ENCODE assay signal across 1 cellular context in the genomic region with DNA sequence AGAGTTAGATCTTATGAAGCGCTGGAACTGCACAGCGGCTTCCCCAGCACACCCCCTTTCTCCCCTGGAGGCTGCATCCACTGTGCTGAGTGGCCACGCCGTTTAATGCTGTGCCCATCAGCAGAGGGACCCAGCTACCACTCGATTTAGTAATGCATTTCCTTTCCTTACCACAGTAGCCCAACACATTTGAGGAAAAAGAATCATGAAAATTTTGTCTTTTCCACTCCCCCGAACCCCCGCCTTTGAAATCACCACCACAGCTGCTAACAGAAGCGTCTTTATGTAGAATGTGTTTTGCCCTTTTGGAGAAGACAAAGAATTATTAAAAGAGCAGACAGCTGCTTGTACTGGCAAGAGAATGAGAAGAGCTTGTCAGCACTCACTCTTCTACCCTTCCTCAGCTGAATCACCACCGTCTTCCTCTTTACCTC.
TF ChIP-seq lines count a peak whose summit lies in the region.

No MANE protein-coding gene starts in this region.

TF ChIP-seq in GM23338, 12 proteins besides CTCF, POLR2A, EP300 and RAD21 (continued from another document):
- no peak for TF ChIP-seq CREB1 (CRISPR knock-in tag; IDR thresholded peaks at IDR 0.05; ENCODE audit: low read depth)
- TF ChIP-seq, protein P1, sequence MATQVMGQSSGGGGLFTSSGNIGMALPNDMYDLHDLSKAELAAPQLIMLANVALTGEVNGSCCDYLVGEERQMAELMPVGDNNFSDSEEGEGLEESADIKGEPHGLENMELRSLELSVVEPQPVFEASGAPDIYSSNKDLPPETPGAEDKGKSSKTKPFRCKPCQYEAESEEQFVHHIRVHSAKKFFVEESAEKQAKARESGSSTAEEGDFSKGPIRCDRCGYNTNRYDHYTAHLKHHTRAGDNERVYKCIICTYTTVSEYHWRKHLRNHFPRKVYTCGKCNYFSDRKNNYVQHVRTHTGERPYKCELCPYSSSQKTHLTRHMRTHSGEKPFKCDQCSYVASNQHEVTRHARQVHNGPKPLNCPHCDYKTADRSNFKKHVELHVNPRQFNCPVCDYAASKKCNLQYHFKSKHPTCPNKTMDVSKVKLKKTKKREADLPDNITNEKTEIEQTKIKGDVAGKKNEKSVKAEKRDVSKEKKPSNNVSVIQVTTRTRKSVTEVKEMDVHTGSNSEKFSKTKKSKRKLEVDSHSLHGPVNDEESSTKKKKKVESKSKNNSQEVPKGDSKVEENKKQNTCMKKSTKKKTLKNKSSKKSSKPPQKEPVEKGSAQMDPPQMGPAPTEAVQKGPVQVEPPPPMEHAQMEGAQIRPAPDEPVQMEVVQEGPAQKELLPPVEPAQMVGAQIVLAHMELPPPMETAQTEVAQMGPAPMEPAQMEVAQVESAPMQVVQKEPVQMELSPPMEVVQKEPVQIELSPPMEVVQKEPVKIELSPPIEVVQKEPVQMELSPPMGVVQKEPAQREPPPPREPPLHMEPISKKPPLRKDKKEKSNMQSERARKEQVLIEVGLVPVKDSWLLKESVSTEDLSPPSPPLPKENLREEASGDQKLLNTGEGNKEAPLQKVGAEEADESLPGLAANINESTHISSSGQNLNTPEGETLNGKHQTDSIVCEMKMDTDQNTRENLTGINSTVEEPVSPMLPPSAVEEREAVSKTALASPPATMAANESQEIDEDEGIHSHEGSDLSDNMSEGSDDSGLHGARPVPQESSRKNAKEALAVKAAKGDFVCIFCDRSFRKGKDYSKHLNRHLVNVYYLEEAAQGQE (IDR thresholded peaks at IDR 0.05; ENCODE audit: unreplicated experiment), result no peak
- no peak for TF ChIP-seq EZH2 (IDR thresholded peaks at IDR 0.05; ENCODE audit: low read depth, unreplicated experiment)
- no peak for TF ChIP-seq JUNB (IDR thresholded peaks at IDR 0.05; ENCODE audit: unreplicated experiment)
- TF ChIP-seq NANOG (IDR thresholded peaks at IDR 0.05; ENCODE audit: borderline replicate concordance), result no peak
